14 cellular contexts compared by ENCODE assay signal in genomic region chr5:109350537-109351270, GRCh38. TPM values are rescaled to one million over a fixed set of nuclear protein-coding genes. Genes with fewer than 3 reads are reported as not detected.
DNase-seq lines count a peak whose midpoint lies in the region; ATAC-seq, FAIRE-seq and TF ChIP-seq lines count a peak whose summit lies in the region.
"Had no signal": no experiment of that assay in that cellular context is flagged by ENCODE, and none has a peak within 500 bp of the region (broad histone marks: within the 10 kb centered on the region; RNA-seq: fewer than 3 reads in every experiment).

No MANE protein-coding gene starts in this region.

- intact Hi-C loops in CD4-positive, alpha-beta T cell (cut with DNase I, micrococcal nuclease), result loop anchor here in 1 of 2 experiments (10.0 kb wide), 1 partner anchor 54 kb away; the partner anchor contains the start of gene PJA2
- intact Hi-C loops in IMR-90 (cut with micrococcal nuclease) (no loop called here), K562 (cut with micrococcal nuclease) (no loop called here)

- H3K9ac ChIP-seq in IMR-90 (ENCODE audit: low read depth, low read length), result no peak overlapping the region
- no peak overlapping the region for H3K9ac ChIP-seq in K562 (ENCODE audit: insufficient read depth in 1 of 2, low read depth in 2 of 2, low read length in 2 of 2)

- no peak overlapping the region for H4K91ac ChIP-seq in IMR-90 (ENCODE audit: insufficient read depth, low read depth, low read length)

- no peak overlapping the region for H2BK20ac ChIP-seq in IMR-90 (ENCODE audit: low read depth, low read length)

- H3K23ac ChIP-seq in IMR-90 (ENCODE audit: low read depth, low read length), result no peak overlapping the region

- H3K4ac ChIP-seq in IMR-90 (ENCODE audit: low read depth, low read length), result no peak overlapping the region

- no peaks in the 10 kb centered on the region for H3K27me3 ChIP-seq in CD4-positive, alpha-beta T cell (ENCODE audit: control insufficient read depth, insufficient read depth, low read length)
- H3K27me3 ChIP-seq in IMR-90 (ENCODE audit: control insufficient read depth, insufficient read depth, low read length) (no peaks in the 10 kb centered on the region), K562 (ENCODE audit: control insufficient read depth in 2 of 2, insufficient read depth in 2 of 2, low read length in 2 of 2) (no peaks in the 10 kb centered on the region), Peyer's patch (no peaks in the 10 kb centered on the region)

- no peak overlapping the region for H3K27ac ChIP-seq in CD4-positive, alpha-beta T cell (ENCODE audit: low read depth, low read length)
- H3K27ac ChIP-seq in IMR-90 (ENCODE audit: insufficient read depth, low read length) (no peak overlapping the region), K562 (ENCODE audit: extremely low read depth, low read depth, low read length) (no peak overlapping the region), Peyer's patch (no peak overlapping the region)
- H3K27ac ChIP-seq: C4-2B had no signal

- H3K9me3 ChIP-seq in CD4-positive, alpha-beta T cell (ENCODE audit: control insufficient read depth, low read length), result no peaks in the 10 kb centered on the region
- H3K9me3 ChIP-seq in IMR-90 (ENCODE audit: control insufficient read depth, insufficient read depth, low read length) (no peaks in the 10 kb centered on the region), K562 (replicated peaks; ENCODE audit: control insufficient read depth, insufficient read depth, low read depth, low read length) (no peaks in the 10 kb centered on the region), Peyer's patch (no peaks in the 10 kb centered on the region)

- no peak overlapping the region for H2AK5ac ChIP-seq in IMR-90 (ENCODE audit: low read depth, low read length)

- peaks cover 24% of the 10 kb centered on the region for H3K36me3 ChIP-seq in IMR-90 (ENCODE audit: control insufficient read depth, insufficient read depth, low read length)
- peaks cover 51% of the 10 kb centered on the region for H3K36me3 ChIP-seq in K562 (ENCODE audit: control insufficient read depth, insufficient read depth, low read length)
- peaks cover 0 to 16% (median 0%) of the 10 kb centered on the region in 3 donors for H3K36me3 ChIP-seq in Peyer's patch

- H3K4me3 ChIP-seq in IMR-90 (ENCODE audit: insufficient read depth, low read depth, low read length) (no peak overlapping the region), K562 (no peak overlapping the region), Peyer's patch (no peak overlapping the region)

- no peak overlapping the region for H2BK5ac ChIP-seq in IMR-90 (ENCODE audit: low read depth, low read length, poor library complexity, severe bottlenecking)

- H2AK9ac ChIP-seq in IMR-90 (replicated peaks; ENCODE audit: low read depth, low read length, poor library complexity), result no peak overlapping the region

- POLR2A ChIA-PET in CD4-positive, alpha-beta T cell (lab: Charles Lee), result no interaction called here
- POLR2A ChIA-PET in IMR-90 (lab: Charles Lee; ENCODE audit: unreplicated experiment), result no interaction called here
- POLR2A ChIA-PET in K562 (lab: Yijun Ruan, JAX), result no interaction called here

- no peak overlapping the region for H3K14ac ChIP-seq in IMR-90 (replicated peaks; ENCODE audit: low read depth, low read length)

- DNase-seq in CD4-positive, alpha-beta T cell, result no peak
- peak; percentile 59 for DNase-seq in IMR-90
- no peak for DNase-seq in K562 (ENCODE audit: extremely low read depth in 1 of 4, low spot score in 3 of 4)
- DNase-seq in non-pigmented ciliary epithelial cell (ENCODE audit: low read depth), result peak; percentile 19
- DNase-seq in Peyer's patch, result no peak
- DNase-seq: Caco-2, Karpas-422, NCI-H1417, NCI-H1930, NCI-H510A, NCI-H82 had no signal

- no peak overlapping the region for H3K4me3 Mint-ChIP-seq in CD4-positive, alpha-beta T cell
- no peak overlapping the region for H3K4me3 Mint-ChIP-seq in activated T-helper 17 cell treated with anti-CD3 and anti-CD28 coated beads, Interleukin-2, amount 50 U/mL, for 72 hours

- no peak for TF ChIP-seq POLR2A in IMR-90 (IDR thresholded peaks at IDR 0.05; ENCODE audit: low read depth, low read length)
- no peak for TF ChIP-seq POLR2A in K562 (conservative IDR thresholded peaks at IDR 0.05)
- TF ChIP-seq POLR2A in Peyer's patch (IDR thresholded peaks at IDR 0.05), result no peak

- no peak for TF ChIP-seq CTCF in CD4-positive, alpha-beta T cell (IDR thresholded peaks at IDR 0.05)
- no peak for TF ChIP-seq CTCF in IMR-90 (conservative IDR thresholded peaks at IDR 0.05; ENCODE audit: low read depth, low read length)
- TF ChIP-seq CTCF in K562 (IDR thresholded peaks at IDR 0.05 in 2 of 3, conservative IDR thresholded peaks at IDR 0.05 in 1 of 3; ENCODE audit: insufficient read depth in 2 of 3, low read depth in 1 of 3, low read length in 3 of 3), result no peak
- TF ChIP-seq CTCF in Peyer's patch (IDR thresholded peaks at IDR 0.05), result no peak

- no peaks in the 10 kb centered on the region for H3K27me3 Mint-ChIP-seq in CD4-positive, alpha-beta T cell
- H3K27me3 Mint-ChIP-seq in activated T-helper 17 cell treated with anti-CD3 and anti-CD28 coated beads, Interleukin-2, amount 50 U/mL, for 72 hours, result no peaks in the 10 kb centered on the region

- H3K18ac ChIP-seq in IMR-90 (ENCODE audit: low read depth, low read length), result no peak overlapping the region

- H4K5ac ChIP-seq in IMR-90 (ENCODE audit: low read depth, low read length), result no peak overlapping the region

- H2AFZ ChIP-seq in IMR-90 (replicated peaks; ENCODE audit: low read length, poor library complexity), result no peak overlapping the region
- H2AFZ ChIP-seq in K562 (ENCODE audit: low read depth, low read length), result no peak overlapping the region

- H3K36me3 Mint-ChIP-seq in CD4-positive, alpha-beta T cell (ENCODE audit: low read depth), result peaks cover 75% of the 10 kb centered on the region
- peaks cover 77% of the 10 kb centered on the region for H3K36me3 Mint-ChIP-seq in activated T-helper 17 cell treated with anti-CD3 and anti-CD28 coated beads, Interleukin-2, amount 50 U/mL, for 72 hours (ENCODE audit: low read depth)

- peaks cover 5% of the 10 kb centered on the region; the same call in 1 of the 2 replicates for H3K9me1 ChIP-seq in IMR-90 (ENCODE audit: insufficient read depth, low read length)
- no peaks in the 10 kb centered on the region for H3K9me1 ChIP-seq in K562 (ENCODE audit: control insufficient read depth, insufficient read depth, low read length)

- TF ChIP-seq RAD21 in IMR-90 (IDR thresholded peaks at IDR 0.05; ENCODE audit: low read length) (no peak), K562 (CRISPR knock-in tag; conservative IDR thresholded peaks at IDR 0.05 in 1 of 2, IDR thresholded peaks at IDR 0.05 in 1 of 2) (no peak)

- 0 out of 3 replicates have a peak, but pooled peaks cover 3% of the 10 kb centered on the region for H3K79me2 ChIP-seq in K562 (ENCODE audit: control insufficient read depth, insufficient read depth, low read length)

- dilution Hi-C loops in IMR-90 (cut with HindIII; ENCODE audit: low sequenced_read_pairs, unreplicated experiment), result no loop called here

- H3K4me1 ChIP-seq in IMR-90 (ENCODE audit: control insufficient read depth, insufficient read depth, low read length) (no peaks in the 10 kb centered on the region), K562 (replicated peaks in 1 of 2; ENCODE audit: control insufficient read depth in 2 of 2, insufficient read depth in 2 of 2, low read length in 2 of 2) (no peaks in the 10 kb centered on the region), Peyer's patch (no peaks in the 10 kb centered on the region)
- H3K4me1 ChIP-seq: Caco-2 had no signal

- in situ Hi-C loops in IMR-90 (cut with MboI; ENCODE audit: low sequenced_read_pairs) (no loop called here), K562 (cut with MboI) (no loop called here)

- no peak overlapping the region for H2BK120ac ChIP-seq in IMR-90 (ENCODE audit: low read depth, low read length)

- H3K79me1 ChIP-seq in IMR-90 (ENCODE audit: low read depth in 1 of 2, low read length in 2 of 2), result peaks cover 11 to 32% of the 10 kb centered on the region in 2 experiments; a peak in 3 of 4 replicates

- TF ChIP-seq EP300 in K562 (IDR thresholded peaks at IDR 0.05; ENCODE audit: low read length), result no peak

- H3K9me3 Mint-ChIP-seq in CD4-positive, alpha-beta T cell, result no peaks in the 10 kb centered on the region
- no peaks in the 10 kb centered on the region for H3K9me3 Mint-ChIP-seq in activated T-helper 17 cell treated with anti-CD3 and anti-CD28 coated beads, Interleukin-2, amount 50 U/mL, for 72 hours

- CTCF ChIA-PET in CD4-positive, alpha-beta T cell (lab: Charles Lee), result interaction anchor here (1.2 kb wide), 1 partner anchor 21 kb away, joined by 3 read pairs; no protein-coding TSS in a partner anchor
- CTCF ChIA-PET in IMR-90 (lab: Yijun Ruan, JAX), result no interaction called here
- CTCF ChIA-PET in K562 (lab: Yijun Ruan, JAX; ENCODE audit: low intra/inter-chr PET ratio), result no interaction called here

- H4K8ac ChIP-seq in IMR-90 (ENCODE audit: low read depth in 2 of 2, low read length in 2 of 2), result no peak overlapping the region

- H4K20me1 ChIP-seq in IMR-90 (ENCODE audit: insufficient read depth, low read length) (peaks cover 14% of the 10 kb centered on the region), K562 (replicated peaks; ENCODE audit: control insufficient read depth, insufficient read depth, low read length) (no peaks in the 10 kb centered on the region; the same call in 1 of the 2 replicates)

- ATAC-seq in CD4-positive, alpha-beta T cell (ENCODE audit: poor library complexity), result no peak
- ATAC-seq in IMR-90 (ENCODE audit: low read depth), result peak; percentile 46
- no peak for ATAC-seq in K562
- ATAC-seq in GM18909 (IDR thresholded peaks at IDR 0.05; ENCODE audit: poor library complexity, unreplicated experiment), result no peak
- ATAC-seq in activated T-helper 17 cell treated with anti-CD3 and anti-CD28 coated beads, Interleukin-2, amount 50 U/mL, for 72 hours (replicated peaks), result no peak

- H3K56ac ChIP-seq in IMR-90 (ENCODE audit: extremely low read depth, insufficient read depth, low read length), result no peak overlapping the region

- WGBS in IMR-90 (ENCODE audit: extremely low coverage in 2 of 2, insufficient read length in 1 of 2), 2 experiments, result 80% methylated on average over 1 of the region's 5 CpGs; no CpG with 5 or more reads in 1 of the 2 experiments
- 65% methylated on average over 5 of the region's 5 CpGs for whole genome bisulfite sequencing in K562 (ENCODE audit: insufficient coverage, low coverage, missing lambda C conversion rate)

- FAIRE-seq in K562 (lab: Jason Lieb, UNC), result no peak

- H3K27ac Mint-ChIP-seq in CD4-positive, alpha-beta T cell, result peak overlapping the region; percentile 14
- no peak overlapping the region for H3K27ac Mint-ChIP-seq in activated T-helper 17 cell treated with anti-CD3 and anti-CD28 coated beads, Interleukin-2, amount 50 U/mL, for 72 hours

- H3K4me1 Mint-ChIP-seq in CD4-positive, alpha-beta T cell (ENCODE audit: low read depth), result peaks cover 41% of the 10 kb centered on the region
- H3K4me1 Mint-ChIP-seq in activated T-helper 17 cell treated with anti-CD3 and anti-CD28 coated beads, Interleukin-2, amount 50 U/mL, for 72 hours, result peaks cover 14% of the 10 kb centered on the region

- no peak overlapping the region for H3K4me2 ChIP-seq in IMR-90 (ENCODE audit: low read depth, low read length)
- H3K4me2 ChIP-seq in K562 (ENCODE audit: insufficient read depth, low read length), result no peak overlapping the region

- H2BK15ac ChIP-seq in IMR-90 (ENCODE audit: low read depth, low read length), result no peak overlapping the region

- BruUV-seq in IMR-90 (replicated peaks; lab: Mats Ljungman, UMichigan) (no TSS peak), K562 (replicated peaks; lab: Mats Ljungman, UMichigan) (no TSS peak)

RNA-seq across cellular contexts. Expression of gene PJA2, which starts 59.1 kb away (rescaled TPM):
- 10 to 100 TPM; 88.8 to 92.9 TPM for total RNA-seq in CD4-positive, alpha-beta T cell
- total RNA-seq in IMR-90 (2012; rRNA removed) (70.6 and 112 TPM in 2 replicates), K562 (2014; rRNA removed) (25.1 and 26.4 TPM in 2 replicates), K562 (2014; rRNA removed; fragmentation: Illumina TruSeq; extraction: Trizol) (56.7 and 63.5 TPM in 2 replicates), K562 (2015; rRNA removed; fragmentation: Illumina TruSeq; extraction: Trizol) (48.8 and 52.1 TPM in 2 replicates), K562 (2021) (43.1 and 43.7 TPM in 2 replicates), Peyer's patch (10 to 100 TPM; 40.6 to 68.5 (median 51.6) TPM)
- polyA plus RNA-seq in IMR-90 (2012; rRNA removed) (32.8 and 42.3 TPM in 2 replicates), K562 (2011; rRNA removed) (69.6 and 82.1 TPM in 2 replicates), K562 (2014; fragmentation: Illumina TruSeq; extraction: Trizol) (50.2 and 53.2 TPM in 2 replicates), K562 (2014; fragmentation: Nextera tagmentation; extraction: Ambion mirVana) (10 to 100 TPM; 31.2 to 50.1 TPM), K562 (2014; rRNA removed) (33.9 TPM in 2 replicates)
- 7.5 and 9.4 TPM in 2 replicates for polyA plus RNA-seq in IMR-90 (2012; cell fraction: cytosol; rRNA removed)
- polyA plus RNA-seq in IMR-90 (2012; cell fraction: nucleus; rRNA removed; ENCODE audit: low replicate concordance), result 2.6 and 20.3 TPM in 2 replicates
- 17.3 and 73.8 TPM in 2 replicates for total RNA-seq in K562 (2011; cell fraction: chromatin; rRNA removed; ENCODE audit: low replicate concordance)
- total RNA-seq in K562 (2011; cell fraction: nucleolus; rRNA removed), result 9.3 and 12.9 TPM in 2 replicates
- total RNA-seq in K562 (2011; cell fraction: nucleoplasm; rRNA removed), result 29.8 and 44.4 TPM in 2 replicates
- 16.4 and 39.3 TPM in 2 replicates for polyA plus RNA-seq in K562 (2011; cell fraction: cytosol; rRNA removed)
- 14.9 and 24.4 TPM in 2 replicates for polyA plus RNA-seq in K562 (2011; cell fraction: nucleus; rRNA removed)
- polyA plus RNA-seq in K562 (2012), result 44.5 and 46.7 TPM in 2 replicates
- 150 and 167 TPM in 2 replicates for polyA minus RNA-seq in K562 (2011; rRNA and poly(A)+ RNA removed)
- 39.3 and 47.3 TPM in 2 replicates for polyA minus RNA-seq in K562 (2011; cell fraction: cytosol; rRNA and poly(A)+ RNA removed)
- 21.4 and 44.0 TPM in 2 replicates for polyA minus RNA-seq in K562 (2011; cell fraction: nucleus; rRNA and poly(A)+ RNA removed)
- total RNA-seq in activated T-helper 17 cell treated with anti-CD3 and anti-CD28 coated beads, Interleukin-2, amount 50 U/mL, for 72 hours, result 10 to 100 TPM; 53.9 to 91.0 TPM

Comparison
In these comparisons a context has a peak if more than half of its experiments do, and no peak if none do; other contexts are left out.
1. DNase-seq: peak in IMR-90 (single experiment) and non-pigmented ciliary epithelial cell (single experiment); none in CD4-positive, alpha-beta T cell (0 of 10), K562 (0 of 4) and Peyer's patch (0 of 3).